Comparison of ENCODE assay signal across 8 cellular contexts in the genomic region with DNA sequence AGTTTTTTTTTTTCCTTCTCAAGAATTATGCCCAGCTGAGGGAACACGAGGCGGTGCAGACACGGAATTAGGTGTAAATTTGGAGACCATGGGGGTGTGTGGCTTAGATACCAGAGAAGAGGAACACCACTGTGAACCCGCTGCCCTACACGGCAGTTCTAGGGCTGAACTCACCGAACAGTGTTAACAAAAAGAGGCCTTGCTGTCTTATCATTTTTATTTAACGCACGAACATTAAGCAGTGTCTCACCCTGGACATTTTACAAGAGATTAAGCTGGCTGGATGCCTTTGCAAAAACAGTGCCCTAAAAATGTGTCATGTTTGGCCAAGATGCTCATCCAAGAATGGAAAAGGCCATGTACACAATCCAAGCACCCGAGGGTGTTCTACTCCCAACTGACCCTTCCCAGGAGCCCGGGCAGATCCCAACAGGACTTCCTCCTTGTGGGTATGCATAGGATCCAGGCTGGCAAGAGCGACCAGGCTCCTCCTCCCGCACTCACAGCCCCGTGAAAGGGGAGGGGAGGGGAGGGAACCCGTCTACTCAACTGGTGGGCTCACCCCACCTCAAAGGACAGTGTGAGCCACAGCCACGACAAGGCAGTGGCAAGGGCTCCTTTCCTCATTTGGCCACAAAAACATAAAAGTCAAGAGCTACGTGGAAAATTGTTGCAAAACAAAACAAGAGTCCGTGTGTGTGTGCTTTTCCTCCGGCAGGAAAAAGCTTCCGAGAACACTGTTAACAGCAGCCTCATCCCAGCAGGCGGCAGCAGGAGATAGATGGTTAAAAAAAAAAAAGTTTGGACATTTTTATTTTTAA. TPM values are rescaled to one million over a fixed set of nuclear protein-coding genes. Genes with fewer than 3 reads are reported as not detected.
DNase-seq lines count a peak whose midpoint lies in the region; ATAC-seq and TF ChIP-seq lines count a peak whose summit lies in the region.

No MANE protein-coding gene starts in this region.

- peak in 1 of 2 donors; percentile 27 for TF ChIP-seq RAD21 in liver (IDR thresholded peaks at IDR 0.05)

- no peak for TF ChIP-seq POLR2A in thyroid gland (IDR thresholded peaks at IDR 0.05)

- POLR2A ChIA-PET in HEK293T (lab: Yijun Ruan, JAX), result no interaction called here

- 72% methylated on average over 20 of the region's 20 CpGs for whole genome bisulfite sequencing in liver
- 39 to 46% methylated on average over 20 of the region's 20 CpGs for WGBS in thyroid gland, 2 donors

- CTCF ChIA-PET in HEK293T (lab: Yijun Ruan, JAX), result no interaction called here

- intact Hi-C loops in thyroid gland (cut with DNase I), result no loop called here

- no peaks in the 10 kb centered on the region for H3K27me3 ChIP-seq in liver (ENCODE audit: control insufficient read depth in 4 of 4, insufficient read depth in 4 of 4, low read length in 3 of 4)
- no peaks in the 10 kb centered on the region for H3K27me3 ChIP-seq in thyroid gland

- ATAC-seq in HG02571 (IDR thresholded peaks at IDR 0.05; ENCODE audit: unreplicated experiment) (no peak), HG03565 (IDR thresholded peaks at IDR 0.05; ENCODE audit: unreplicated experiment) (no peak)

- TF ChIP-seq CTCF in cardiac fibroblast (IDR thresholded peaks at IDR 0.05; ENCODE audit: low read depth, low read length), result peak; percentile 66
- TF ChIP-seq CTCF in liver (IDR thresholded peaks at IDR 0.05; ENCODE audit: low read depth, low read length, missing input control), result peak; percentile 9
- TF ChIP-seq CTCF in thyroid gland (IDR thresholded peaks at IDR 0.05), result peak in 2 of 6 experiments; percentile 8 to 19

- H3K27ac ChIP-seq in liver (ENCODE audit: low read depth in 1 of 2, low read length in 2 of 2) (peak overlapping the region; percentile 35), thyroid gland (peak overlapping the region; percentile 17 to 62 (median 57))

- H3K36me3 ChIP-seq in liver (ENCODE audit: control insufficient read depth in 4 of 4, insufficient read depth in 3 of 4, low read depth in 1 of 4, low read length in 3 of 4) (peaks cover 0 to 2% (median 0%) of the 10 kb centered on the region in 4 donors), thyroid gland (no peaks in the 10 kb centered on the region)

- H3K9ac ChIP-seq in liver (ENCODE audit: low read depth in 1 of 2, low read length in 2 of 2), result no peak overlapping the region

- in situ Hi-C loops in KBM-7 (cut with MboI; ENCODE audit: low pct_unique_long_range_greater_than_20kb, low sequenced_read_pairs), result no loop called here

- H3K4me3 ChIP-seq in cardiac fibroblast (replicated peaks in 1 of 2; ENCODE audit: low read depth in 2 of 2, low read length in 2 of 2), result peak overlapping the region; percentile 29 to 33
- H3K4me3 ChIP-seq in liver (ENCODE audit: low read depth in 1 of 3, low read length in 3 of 3), result no peak overlapping the region
- H3K4me3 ChIP-seq in thyroid gland (replicated peaks in 1 of 3), result peak overlapping the region in 1 of 3 donors; percentile 10

- H3K4me1 ChIP-seq in liver (ENCODE audit: control insufficient read depth in 4 of 4, insufficient read depth in 4 of 4, low read length in 3 of 4) (peaks cover 5 to 15% (median 9%) of the 10 kb centered on the region in 4 donors), thyroid gland (peaks cover 4 to 32% of the 10 kb centered on the region in 2 donors)

- peak; percentile 63 for DNase-seq in KBM-7
- peak; percentile 76 to 81 for DNase-seq in cardiac fibroblast (ENCODE audit: low read depth in 2 of 2)
- DNase-seq in thyroid gland, result no peak
- no peak for DNase-seq in activated gamma-delta T cell (lab: John Stamatoyannopoulos, UW)
- DNase-seq in HEK293T (ENCODE audit: extremely low spot score), result no peak

- H3K9me3 ChIP-seq in liver (ENCODE audit: control insufficient read depth in 4 of 4, low read length in 3 of 4) (no peaks in the 10 kb centered on the region), thyroid gland (no peaks in the 10 kb centered on the region)

TF ChIP-seq in liver, 16 proteins besides CTCF, POLR2A, EP300 and RAD21 (continues in another document):
- no peak for TF ChIP-seq RXRA (IDR thresholded peaks at IDR 0.05)
- TF ChIP-seq HNF4G (IDR thresholded peaks at IDR 0.05), result no peak
- TF ChIP-seq, protein P1, sequence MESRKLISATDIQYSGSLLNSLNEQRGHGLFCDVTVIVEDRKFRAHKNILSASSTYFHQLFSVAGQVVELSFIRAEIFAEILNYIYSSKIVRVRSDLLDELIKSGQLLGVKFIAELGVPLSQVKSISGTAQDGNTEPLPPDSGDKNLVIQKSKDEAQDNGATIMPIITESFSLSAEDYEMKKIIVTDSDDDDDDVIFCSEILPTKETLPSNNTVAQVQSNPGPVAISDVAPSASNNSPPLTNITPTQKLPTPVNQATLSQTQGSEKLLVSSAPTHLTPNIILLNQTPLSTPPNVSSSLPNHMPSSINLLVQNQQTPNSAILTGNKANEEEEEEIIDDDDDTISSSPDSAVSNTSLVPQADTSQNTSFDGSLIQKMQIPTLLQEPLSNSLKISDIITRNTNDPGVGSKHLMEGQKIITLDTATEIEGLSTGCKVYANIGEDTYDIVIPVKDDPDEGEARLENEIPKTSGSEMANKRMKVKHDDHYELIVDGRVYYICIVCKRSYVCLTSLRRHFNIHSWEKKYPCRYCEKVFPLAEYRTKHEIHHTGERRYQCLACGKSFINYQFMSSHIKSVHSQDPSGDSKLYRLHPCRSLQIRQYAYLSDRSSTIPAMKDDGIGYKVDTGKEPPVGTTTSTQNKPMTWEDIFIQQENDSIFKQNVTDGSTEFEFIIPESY (IDR thresholded peaks at IDR 0.05), result no peak
- TF ChIP-seq EGR1 (IDR thresholded peaks at IDR 0.05; ENCODE audit: low read depth in 2 of 2), result no peak
- no peak for TF ChIP-seq YY1 (IDR thresholded peaks at IDR 0.05)
- TF ChIP-seq TAF1 (conservative IDR thresholded peaks at IDR 0.05), result no peak
- TF ChIP-seq FOXA2 (IDR thresholded peaks at IDR 0.05), result no peak
- no peak for TF ChIP-seq GABPA (IDR thresholded peaks at IDR 0.05 in 1 of 2, conservative IDR thresholded peaks at IDR 0.05 in 1 of 2)
- TF ChIP-seq, protein P2, sequence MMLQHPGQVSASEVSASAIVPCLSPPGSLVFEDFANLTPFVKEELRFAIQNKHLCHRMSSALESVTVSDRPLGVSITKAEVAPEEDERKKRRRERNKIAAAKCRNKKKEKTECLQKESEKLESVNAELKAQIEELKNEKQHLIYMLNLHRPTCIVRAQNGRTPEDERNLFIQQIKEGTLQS (IDR thresholded peaks at IDR 0.05), result no peak

TF ChIP-seq in HEK293T, 16 proteins besides CTCF, POLR2A, EP300 and RAD21:
- TF ChIP-seq FOXM1 (IDR thresholded peaks at IDR 0.05; ENCODE audit: borderline replicate concordance), result no peak
- no peak for TF ChIP-seq SUZ12 (IDR thresholded peaks at IDR 0.05)
- TF ChIP-seq FOXA1 (IDR thresholded peaks at IDR 0.05), result no peak
- TF ChIP-seq TARDBP (IDR thresholded peaks at IDR 0.05), result no peak
- TF ChIP-seq L3MBTL2 (conservative IDR thresholded peaks at IDR 0.05), result no peak
- no peak for TF ChIP-seq CTBP1 (IDR thresholded peaks at IDR 0.05; ENCODE audit: borderline replicate concordance)
- TF ChIP-seq ARNT (IDR thresholded peaks at IDR 0.05), result no peak
- no peak for TF ChIP-seq ELF4 (IDR thresholded peaks at IDR 0.05)
- TF ChIP-seq ZNF384 (IDR thresholded peaks at IDR 0.05), result no peak

RNA-seq across cellular contexts. Expression of a gene that starts 20.3 kb away (rescaled TPM):
- total RNA-seq in liver (10 to 100 TPM in 1 of 2 donors, 1 to 10 TPM in 1; 6.7 to 17.9 TPM), thyroid gland (10 to 100 TPM; 12.7 to 22.7 (median 20.0) TPM)
- 1 to 10 TPM; 2.9 to 5.2 TPM for polyA plus RNA-seq in liver

RNA-seq across cellular contexts. Expression of a gene that starts 54.3 kb away (rescaled TPM):
- total RNA-seq in liver (1 to 10 TPM; 2.8 to 5.7 TPM), thyroid gland (10 to 100 TPM in 1 of 4 donors, 1 to 10 TPM in 3; 4.7 to 12.3 (median 7.3) TPM)
- 1 to 10 TPM; 1.2 to 1.4 TPM for polyA plus RNA-seq in liver

Comparison
In these comparisons a context has a peak if more than half of its experiments do, and no peak if none do; other contexts are left out.
1. DNase-seq: peak in KBM-7 (single experiment) and cardiac fibroblast (2 of 2); none in thyroid gland (0 of 2), activated gamma-delta T cell (single experiment) and HEK293T (single experiment).
2. H3K4me3 ChIP-seq: peak in cardiac fibroblast (2 of 2); none in liver (0 of 3).